In genomic region chr6:138439546-138439945, GRCh38 we compare ENCODE assay signal across 21 cellular contexts.
"Had no signal": no experiment of that assay in that cellular context is flagged by ENCODE, and none has a peak within 500 bp of the region (broad histone marks: within the 10 kb centered on the region; RNA-seq: fewer than 3 reads in every experiment).

No MANE protein-coding gene starts in this region.

- H3K4me2 ChIP-seq: hepatocyte had no signal

- H3K4me1 ChIP-seq: foreskin keratinocyte, gastroesophageal sphincter had no signal

- H3K4me3 ChIP-seq: coronary artery, dorsolateral prefrontal cortex, esophagus muscularis mucosa, gastroesophageal sphincter, heart left ventricle, hepatocyte, lower lobe of right lung had no signal

- ATAC-seq: foreskin keratinocyte, gastroesophageal sphincter, lower lobe of right lung had no signal

- H3K27ac ChIP-seq: coronary artery, dorsolateral prefrontal cortex, esophagus muscularis mucosa, foreskin keratinocyte, gastroesophageal sphincter, hepatocyte, lower lobe of right lung had no signal

- DNase-seq: dermis blood vessel endothelial cell; dorsolateral prefrontal cortex; effector CD4-positive, alpha-beta T cell; effector memory CD4-positive, alpha-beta T cell; foreskin keratinocyte; heart left ventricle; hypothalamus; immature natural killer cell; islet precursor cell; kidney; kidney glomerular epithelial cell; lower lobe of right lung; mesenchymal stem cell; midbrain had no signal

- H3K27me3 ChIP-seq: esophagus muscularis mucosa, foreskin keratinocyte, gastroesophageal sphincter, heart left ventricle, hepatocyte had no signal

- H3K9me3 ChIP-seq: esophagus muscularis mucosa, gastroesophageal sphincter, heart left ventricle, lower lobe of right lung had no signal

- FAIRE-seq: colon, endothelial cell of umbilical vein, frontal cortex, kidney had no signal

- H2AFZ ChIP-seq: hepatocyte had no signal

- H3K36me3 ChIP-seq: gastroesophageal sphincter had no signal
